In the genomic region with DNA sequence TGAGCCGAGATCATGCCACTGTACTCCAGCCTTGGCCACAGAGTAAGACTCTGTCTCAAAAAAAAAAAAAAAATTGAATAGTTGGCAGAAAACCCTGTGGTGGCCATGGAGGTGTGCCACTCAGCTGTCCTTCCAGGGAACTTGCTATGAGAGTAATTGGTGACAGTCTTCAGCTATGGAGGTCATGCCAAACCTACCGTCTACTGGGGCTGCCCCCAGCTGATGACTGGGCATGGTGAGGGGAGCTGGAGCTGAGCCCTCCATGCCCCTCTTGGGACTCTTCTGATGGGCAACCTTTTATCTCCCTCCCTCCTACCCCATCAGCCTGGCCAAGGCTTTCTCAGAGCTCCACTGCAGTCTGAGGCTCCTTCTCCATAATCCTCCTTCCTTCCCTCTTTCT, we compare ENCODE assay signal across 25 cellular contexts.
DNase-seq lines count a peak whose midpoint lies in the region; ATAC-seq, FAIRE-seq and TF ChIP-seq lines count a peak whose summit lies in the region.
"Had no signal": no experiment of that assay in that cellular context is flagged by ENCODE, and none has a peak within 500 bp of the region (broad histone marks: within the 10 kb centered on the region; RNA-seq: fewer than 3 reads in every experiment).

No MANE protein-coding gene starts in this region.

- peaks cover 0 to 10% (median 0%) of the 10 kb centered on the region in 9 donors for H3K36me3 ChIP-seq in heart left ventricle
- no peaks in the 10 kb centered on the region for H3K36me3 ChIP-seq in left ventricle myocardium inferior
- H3K36me3 ChIP-seq: BE2C; BLaER1 treated with 17β-estradiol and CSF1 and Interleukin-3, amounts not matched to agents 10 nM and 100 nM had no signal

- intact Hi-C loops in heart left ventricle (cut with DNase I), result loop anchor here in 1 of 10 donors (10.0 kb wide), 1 partner anchor 81 kb away; a partner anchor contains a TSS
- intact Hi-C loops in left ventricle myocardium inferior (cut with micrococcal nuclease), result no loop called here
- intact Hi-C loops in right cardiac atrium (cut with DNase I), result no loop called here

- peaks cover 23% of the 10 kb centered on the region for H3K36me3 Mint-ChIP-seq in glutamatergic neuron (ENCODE audit: unreplicated experiment)
- H3K36me3 Mint-ChIP-seq: CD14-positive monocyte had no signal

- no peak overlapping the region for H3K4me3 Mint-ChIP-seq in glutamatergic neuron (ENCODE audit: unreplicated experiment)
- H3K4me3 Mint-ChIP-seq: CD14-positive monocyte; CD4-positive, alpha-beta T cell had no signal

- H3K4me1 Mint-ChIP-seq in glutamatergic neuron (ENCODE audit: low read depth, unreplicated experiment), result no peaks in the 10 kb centered on the region
- H3K4me1 Mint-ChIP-seq: CD14-positive monocyte had no signal

- peaks cover 11% of the 10 kb centered on the region for H3K9me3 Mint-ChIP-seq in glutamatergic neuron (ENCODE audit: unreplicated experiment)

- H3K27ac Mint-ChIP-seq in glutamatergic neuron (ENCODE audit: unreplicated experiment), result peak overlapping the region; percentile 80
- H3K27ac Mint-ChIP-seq: CD14-positive monocyte; CD4-positive, alpha-beta T cell had no signal

- H3K27me3 Mint-ChIP-seq in glutamatergic neuron (ENCODE audit: unreplicated experiment), result peaks cover 5% of the 10 kb centered on the region
- H3K27me3 Mint-ChIP-seq: CD4-positive, alpha-beta T cell had no signal

- H3K4me3 ChIP-seq in heart left ventricle (no peak overlapping the region), left ventricle myocardium inferior (no peak overlapping the region), right cardiac atrium (ENCODE audit: low read length) (no peak overlapping the region)
- H3K4me3 ChIP-seq: A549; BLaER1 treated with 17β-estradiol and CSF1 and Interleukin-3, amounts not matched to agents 10 nM and 100 nM; GM23248 had no signal

- H3K9me3 ChIP-seq in heart left ventricle (peaks cover 0 to 14% (median 0%) of the 10 kb centered on the region in 12 donors), left ventricle myocardium inferior (replicated peaks) (peaks cover 5% of the 10 kb centered on the region), right cardiac atrium (ENCODE audit: control insufficient read depth, low read length) (peaks cover 1% of the 10 kb centered on the region)
- H3K9me3 ChIP-seq: BE2C had no signal

- no peaks in the 10 kb centered on the region for H3K27me3 ChIP-seq in heart left ventricle
- H3K27me3 ChIP-seq in left ventricle myocardium inferior (ENCODE audit: low read depth), result no peaks in the 10 kb centered on the region
- H3K27me3 ChIP-seq in right cardiac atrium (ENCODE audit: control insufficient read depth, insufficient read depth), result no peaks in the 10 kb centered on the region
- H3K27me3 ChIP-seq: BE2C; BLaER1 treated with 17β-estradiol and CSF1 and Interleukin-3, amounts not matched to agents 10 nM and 100 nM had no signal

- ATAC-seq in heart left ventricle (peak; percentile 43 to 56 (median 49)), right cardiac atrium (peak; percentile 47 to 59), HG03442 (IDR thresholded peaks at IDR 0.05; ENCODE audit: unreplicated experiment) (no peak)
- ATAC-seq: A549, HCT116 had no signal

- H3K4me1 ChIP-seq in heart left ventricle (peaks cover 0 to 44% (median 4%) of the 10 kb centered on the region in 12 donors), left ventricle myocardium inferior (peaks cover 67% of the 10 kb centered on the region), right cardiac atrium (ENCODE audit: control insufficient read depth, insufficient read depth, low read length) (no peaks in the 10 kb centered on the region)
- H3K4me1 ChIP-seq: A549; BE2C; BLaER1 treated with 17β-estradiol and CSF1 and Interleukin-3, amounts not matched to agents 10 nM and 100 nM had no signal

- H3K27ac ChIP-seq in heart left ventricle (peak overlapping the region in 8 of 12 donors; percentile 15 to 67 (median 40)), left ventricle myocardium inferior (replicated peaks) (peak overlapping the region; percentile 70), right cardiac atrium (ENCODE audit: low read length) (peak overlapping the region; percentile 20)
- H3K27ac ChIP-seq: A549; BLaER1 treated with 17β-estradiol and CSF1 and Interleukin-3, amounts not matched to agents 10 nM and 100 nM; GM23248 had no signal

- 55 to 65% (median 61%) methylated on average over 2 of the region's 2 CpGs for WGBS in heart left ventricle, 4 donors
- 73% methylated on average over 2 of the region's 2 CpGs for WGBS in right cardiac atrium

- TF ChIP-seq CTCF in glutamatergic neuron (IDR thresholded peaks at IDR 0.05; ENCODE audit: partially characterized antibody, unreplicated experiment) (no peak), heart left ventricle (IDR thresholded peaks at IDR 0.05) (no peak), left ventricle myocardium inferior (IDR thresholded peaks at IDR 0.05; ENCODE audit: borderline replicate concordance) (no peak)

- TF ChIP-seq POLR2A in heart left ventricle (IDR thresholded peaks at IDR 0.05) (no peak), GM12892 (IDR thresholded peaks at IDR 0.05; ENCODE audit: low read depth, low read length) (no peak)

- DNase-seq in glutamatergic neuron, result no peak
- DNase-seq in heart left ventricle, result no peak
- DNase-seq in left ventricle myocardium inferior, result no peak
- no peak for DNase-seq in right cardiac atrium
- no peak for DNase-seq in GM12892 (ENCODE audit: insufficient read length)
- DNase-seq in retina, result no peak
- DNase-seq: 8988T; ACHN; AML-193; BE2C; Calu3; CD4-positive, alpha-beta T cell; COR-L47; DMS53; DMS79 treated with DMSO at 0.1 percent for 48 hours; GF-D8; GM23248; H7 had no signal

- FAIRE-seq in GM12892 (lab: Jason Lieb, UNC), result no peak
- FAIRE-seq: A549, GM12891, H1 had no signal

Comparison
In these comparisons a context has a peak if more than half of its experiments do, and no peak if none do; other contexts are left out.
1. H3K27ac ChIP-seq: peak in every context shown above with its lines; median percentile 70 in left ventricle myocardium inferior; 40 in heart left ventricle; 20 in right cardiac atrium.